In the genomic region with DNA sequence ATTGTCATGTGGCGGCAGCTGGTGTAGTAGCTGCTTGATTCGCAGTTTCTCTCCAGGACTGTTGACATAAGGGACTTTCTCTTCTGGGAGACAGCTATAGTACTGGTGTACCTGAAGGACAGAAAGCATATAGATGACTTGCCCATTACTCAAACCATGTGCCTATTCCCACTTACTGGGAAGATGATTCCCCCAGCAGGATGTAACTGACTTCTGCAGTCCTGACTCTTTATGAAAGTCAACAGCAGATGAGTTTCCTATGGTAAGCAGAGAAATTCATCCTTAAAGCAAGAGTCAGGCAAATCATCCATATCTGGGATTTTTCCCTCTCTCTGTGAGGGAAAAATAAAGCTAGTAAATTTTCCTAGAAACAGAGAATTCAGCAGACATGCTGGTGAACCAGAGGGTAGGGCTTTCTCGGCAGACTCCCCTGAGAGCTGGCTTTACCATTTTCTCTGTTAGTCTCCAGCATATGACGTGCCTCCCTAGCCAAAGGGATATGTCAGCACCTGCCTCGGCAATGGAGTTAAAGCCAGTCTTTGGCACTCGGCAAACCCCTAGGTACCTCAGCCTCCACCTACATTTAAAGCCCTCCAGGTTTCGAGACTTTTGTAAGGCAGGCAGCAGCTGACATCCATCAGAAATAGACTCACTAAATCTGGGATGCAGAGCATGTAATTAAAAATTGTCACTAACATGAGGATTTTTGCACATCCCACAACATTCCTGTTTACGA, we compare ENCODE assay signal across 13 cellular contexts.
A peak's percentile ranks its signal among the peaks of the same experiment; 100 is the strongest.
DNase-seq lines count a peak whose midpoint lies in the region; ATAC-seq, FAIRE-seq and TF ChIP-seq lines count a peak whose summit lies in the region.
"Had no signal": no experiment of that assay in that cellular context is flagged by ENCODE, and none has a peak within 500 bp of the region (broad histone marks: within the 10 kb centered on the region; RNA-seq: fewer than 3 reads in every experiment).

No MANE protein-coding gene starts in this region.

- H3K79me1 ChIP-seq in H1 (ENCODE audit: low read depth, low read length): no peaks in the 10 kb centered on the region

- no peak overlapping the region for H3K9ac ChIP-seq in H1 (replicated peaks in 1 of 4; ENCODE audit: extremely low read depth in 1 of 4, low read depth in 3 of 4, low read length in 3 of 4)
- H3K9ac ChIP-seq in skeletal muscle tissue (ENCODE audit: low read depth in 1 of 3, low read length in 3 of 3): no peak overlapping the region
- H3K9ac ChIP-seq: KMS-11 had no signal

- H3K4me3 Mint-ChIP-seq in CD8-positive, alpha-beta memory T cell: no peak overlapping the region

- TF ChIP-seq POLR2A in H1 (IDR thresholded peaks at IDR 0.05; ENCODE audit: control extremely low read depth in 1 of 2, low read depth in 2 of 2, low read length in 2 of 2): no peak

- peaks cover 3 to 24% (median 16%) of the 10 kb centered on the region in 4 experiments; a peak in 5 of 7 replicates for H3K4me1 ChIP-seq in H1 (replicated peaks in 1 of 4; ENCODE audit: control insufficient read depth in 3 of 4, insufficient read depth in 4 of 4, low read length in 3 of 4)
- peaks cover 3 to 13% (median 5%) of the 10 kb centered on the region in 3 donors for H3K4me1 ChIP-seq in skeletal muscle tissue (ENCODE audit: control insufficient read depth in 3 of 3, insufficient read depth in 3 of 3, low read length in 3 of 3)
- no peaks in the 10 kb centered on the region for H3K4me1 ChIP-seq in CD8-positive, alpha-beta memory T cell (ENCODE audit: insufficient read depth, low read length)

- no peak overlapping the region for H2BK15ac ChIP-seq in H1 (ENCODE audit: low read length)

- H4K91ac ChIP-seq in H1 (replicated peaks; ENCODE audit: insufficient read length, low read length): no peak overlapping the region

- H3K4ac ChIP-seq in H1 (replicated peaks; ENCODE audit: insufficient read length, low read depth, low read length): no peak overlapping the region

- no peak for TF ChIP-seq CTCF in H1 (IDR thresholded peaks at IDR 0.05; ENCODE audit: control extremely low read depth in 1 of 3, insufficient read depth in 1 of 3, low read depth in 1 of 3, low read length in 3 of 3)

- no peak overlapping the region for H3K18ac ChIP-seq in H1 (ENCODE audit: extremely low read depth, low read length)

- H3K27ac ChIP-seq in H1 (ENCODE audit: low read depth, low read length): no peak overlapping the region
- H3K27ac ChIP-seq in skeletal muscle tissue (ENCODE audit: low read depth, low read length): peak overlapping the region; percentile 10
- H3K27ac ChIP-seq in CD8-positive, alpha-beta memory T cell (ENCODE audit: low read depth, low read length): no peak overlapping the region
- H3K27ac ChIP-seq: KMS-11 had no signal

- TF ChIP-seq RAD21 in H1 (IDR thresholded peaks at IDR 0.05 in 1 of 2, conservative IDR thresholded peaks at IDR 0.05 in 1 of 2; ENCODE audit: low read depth in 2 of 2, low read length in 2 of 2): no peak

- H3K56ac ChIP-seq in H1 (replicated peaks; ENCODE audit: insufficient read length, low read depth, low read length): no peak overlapping the region

- no peak overlapping the region for H2BK20ac ChIP-seq in H1 (ENCODE audit: low read length)

- DNase-seq in H1 (ENCODE audit: low read depth in 1 of 2, low spot score in 2 of 2) (no peak), NCI-H1436 treated with DMSO at 0.1 percent for 48 hours (lab: John Stamatoyannopoulos, UW) (no peak)
- DNase-seq in CD8-positive, alpha-beta memory T cell: no peak
- DNase-seq: activated CD8-positive, alpha-beta memory T cell treated with anti-CD3 and anti-CD28 coated beads, Interleukin-2, amount 50 U/mL, for 48 hours; spleen; T1000 had no signal

- H3K79me2 ChIP-seq in H1 (ENCODE audit: control insufficient read depth in 1 of 2, insufficient read depth in 2 of 2, low read length in 2 of 2): no peaks in the 10 kb centered on the region

- WGBS in H1 (ENCODE audit: extremely low coverage in 1 of 2, insufficient coverage in 1 of 2, insufficient read length in 1 of 2, insufficient replicate concordance in 2 of 2, low coverage in 1 of 2, low lambda C conversion rate in 2 of 2, missing lambda C conversion rate in 1 of 2), 2 experiments: 73% methylated on average over 8 of the region's 8 CpGs; no CpG with 5 or more reads in 1 of the 2 experiments

- no peaks in the 10 kb centered on the region for H3K9me3 ChIP-seq in H1 (ENCODE audit: insufficient read depth in 2 of 2, low read depth in 1 of 2, low read length in 1 of 2)
- no peaks in the 10 kb centered on the region for H3K9me3 ChIP-seq in skeletal muscle tissue (ENCODE audit: control insufficient read depth in 3 of 3, low read length in 3 of 3)
- H3K9me3 ChIP-seq in CD8-positive, alpha-beta memory T cell (ENCODE audit: low read length): no peaks in the 10 kb centered on the region
- H3K9me3 ChIP-seq: spleen had no signal

- no peak overlapping the region for H2BK120ac ChIP-seq in H1 (replicated peaks; ENCODE audit: low read depth, low read length)

- H3K36me3 ChIP-seq in H1 (ENCODE audit: control insufficient read depth in 2 of 4, insufficient read depth in 4 of 4, low read length in 3 of 4) (no peaks in the 10 kb centered on the region), skeletal muscle tissue (ENCODE audit: control insufficient read depth in 3 of 3, insufficient read depth in 3 of 3, low read length in 3 of 3) (peaks cover 0 to 3% (median 0%) of the 10 kb centered on the region in 3 donors)
- H3K36me3 ChIP-seq in CD8-positive, alpha-beta memory T cell (ENCODE audit: insufficient read depth, low read length): no peaks in the 10 kb centered on the region
- H3K36me3 ChIP-seq: spleen had no signal

- CTCF ChIA-PET in H1 (lab: Charles Lee; ENCODE audit: partially characterized antibody): interaction anchor here (0.6 to 3.2 kb wide), 16 partner anchors 10 to 1372 kb away, joined by 3 to 21 read pairs (median 3); no protein-coding TSS in a partner anchor
- CTCF ChIA-PET in CD8-positive, alpha-beta memory T cell (lab: Charles Lee): no interaction called here

- H3K27me3 ChIP-seq in H1 (replicated peaks in 1 of 4; ENCODE audit: control insufficient read depth in 3 of 4, extremely low read depth in 1 of 4, insufficient read depth in 3 of 4, low read length in 3 of 4) (no peaks in the 10 kb centered on the region), skeletal muscle tissue (ENCODE audit: control insufficient read depth in 3 of 3, insufficient read depth in 3 of 3, low read length in 3 of 3) (no peaks in the 10 kb centered on the region)
- H3K27me3 ChIP-seq in CD8-positive, alpha-beta memory T cell (ENCODE audit: insufficient read depth, low read length, poor library complexity, severe bottlenecking): no peaks in the 10 kb centered on the region
- H3K27me3 ChIP-seq: spleen had no signal

- H3K4me1 Mint-ChIP-seq in CD8-positive, alpha-beta memory T cell: no peaks in the 10 kb centered on the region

- H2BK5ac ChIP-seq in H1 (ENCODE audit: low read depth, low read length): no peak overlapping the region; the same call in 1 of the 2 replicates

- peak overlapping the region; percentile 17 for H4K5ac ChIP-seq in H1 (ENCODE audit: insufficient read length, low read depth, low read length)

- H3K9me3 Mint-ChIP-seq in CD8-positive, alpha-beta memory T cell: no peaks in the 10 kb centered on the region

- FAIRE-seq in H1 (lab: Jason Lieb, UNC): peak; percentile 42
- FAIRE-seq: frontal cortex had no signal

- H3K27ac Mint-ChIP-seq in CD8-positive, alpha-beta memory T cell: no peak overlapping the region

- H3K4me3 ChIP-seq in H1 (ENCODE audit: extremely low read depth in 1 of 4, insufficient read depth in 2 of 4, low read depth in 3 of 4, low read length in 4 of 4) (no peak overlapping the region), skeletal muscle tissue (ENCODE audit: low read length in 3 of 3) (no peak overlapping the region)
- H3K4me3 ChIP-seq in CD8-positive, alpha-beta memory T cell (ENCODE audit: low read length): no peak overlapping the region
- H3K4me3 ChIP-seq: spleen had no signal

- POLR2A ChIA-PET in H1 (lab: Charles Lee; ENCODE audit: partially characterized antibody): interaction anchor here (1.1 kb wide), 1 partner anchor 140 kb away, joined by 3 read pairs; no protein-coding TSS in a partner anchor
- POLR2A ChIA-PET in CD8-positive, alpha-beta memory T cell (lab: Charles Lee): no interaction called here

- H3K23me2 ChIP-seq in H1 (ENCODE audit: low read depth, low read length): no peaks in the 10 kb centered on the region

- no peak overlapping the region for H4K8ac ChIP-seq in H1 (ENCODE audit: extremely low read depth, insufficient read depth, low read length)

- H4K20me1 ChIP-seq in H1 (replicated peaks in 1 of 2; ENCODE audit: control insufficient read depth in 1 of 2, insufficient read depth in 2 of 2, low read length in 2 of 2): no peaks in the 10 kb centered on the region

- peaks cover 0 to 14% of the 10 kb centered on the region in 2 donors for H3K27me3 Mint-ChIP-seq in CD8-positive, alpha-beta memory T cell

- peak; percentile 25 for ATAC-seq in GM19023 (IDR thresholded peaks at IDR 0.05; ENCODE audit: unreplicated experiment)
- ATAC-seq in HG02870 (IDR thresholded peaks at IDR 0.05; ENCODE audit: unreplicated experiment): peak; percentile 32
- no peak for ATAC-seq in HG02623 (IDR thresholded peaks at IDR 0.05; ENCODE audit: unreplicated experiment)
- no peak for ATAC-seq in HG02840 (IDR thresholded peaks at IDR 0.05; ENCODE audit: low FRiP score, unreplicated experiment)

- no peak overlapping the region for H3K23ac ChIP-seq in H1 (ENCODE audit: insufficient read length)

- no peak overlapping the region for H3K14ac ChIP-seq in H1 (ENCODE audit: insufficient read length)

- peak overlapping the region; percentile 41; the same call in 1 of the 2 replicates for H2BK12ac ChIP-seq in H1 (ENCODE audit: low read depth, low read length)

- TF ChIP-seq EP300 in H1 (IDR thresholded peaks at IDR 0.05; ENCODE audit: borderline replicate concordance in 1 of 2, low read depth in 2 of 2, low read length in 2 of 2): no peak

- no peak overlapping the region; a peak in 1 of 4 replicates for H3K4me2 ChIP-seq in H1 (ENCODE audit: insufficient read depth in 1 of 2, low read depth in 2 of 2, low read length in 2 of 2)
- H3K4me2 ChIP-seq: KMS-11 had no signal

- H2AFZ ChIP-seq in H1 (ENCODE audit: low read length): no peak overlapping the region

- no peaks in the 10 kb centered on the region for H3K36me3 Mint-ChIP-seq in CD8-positive, alpha-beta memory T cell

- no peak overlapping the region for H2AK5ac ChIP-seq in H1 (ENCODE audit: low read depth, low read length)

TF ChIP-seq in H1, 55 proteins besides CTCF, POLR2A, EP300 and RAD21 (continues in another document):
- TF ChIP-seq YY1 (IDR thresholded peaks at IDR 0.05; ENCODE audit: low read depth, low read length): peak; percentile 22; the same call in 1 of the 2 replicates
- no peak for TF ChIP-seq BCL11A (IDR thresholded peaks at IDR 0.05; ENCODE audit: low read depth in 2 of 2, low read length in 2 of 2)
- no peak for TF ChIP-seq HDAC6 (IDR thresholded peaks at IDR 0.05; ENCODE audit: low read depth, low read length)

Comparison
In these comparisons a context has a peak if more than half of its experiments do, and no peak if none do; other contexts are left out.
1. ATAC-seq: peak in GM19023 (single experiment) and HG02870 (single experiment); none in HG02623 (single experiment) and HG02840 (single experiment).